2 cellular contexts compared by ENCODE assay signal in the genomic region with DNA sequence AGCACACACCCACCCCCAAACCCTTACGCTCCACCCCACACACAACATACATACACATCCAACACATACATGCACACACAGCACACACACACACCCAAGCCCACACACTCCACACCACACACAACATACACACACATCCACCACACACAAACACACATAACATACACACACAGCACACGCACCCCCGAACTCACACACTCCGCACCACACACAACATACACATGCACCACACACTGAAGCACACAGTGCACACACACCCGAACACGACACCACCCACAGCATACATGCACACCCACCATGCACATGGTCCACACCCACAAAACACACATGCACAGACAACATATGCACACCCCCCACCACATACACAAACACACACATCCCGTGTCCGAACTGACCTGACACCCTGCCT.
TF ChIP-seq lines count a peak whose summit lies in the region.

No MANE protein-coding gene starts in this region.

TF ChIP-seq in HepG2, 621 proteins besides CTCF, POLR2A, EP300 and RAD21 (continues in another document):
- TF ChIP-seq DPF2 (CRISPR knock-in tag; IDR thresholded peaks at IDR 0.05; ENCODE audit: borderline replicate concordance, low read depth), result no peak
- peak; percentile 21 for TF ChIP-seq SRSF1 (optimal IDR thresholded peaks at IDR 0.05; ENCODE audit: low read depth, low read length)
- TF ChIP-seq, protein P1, sequence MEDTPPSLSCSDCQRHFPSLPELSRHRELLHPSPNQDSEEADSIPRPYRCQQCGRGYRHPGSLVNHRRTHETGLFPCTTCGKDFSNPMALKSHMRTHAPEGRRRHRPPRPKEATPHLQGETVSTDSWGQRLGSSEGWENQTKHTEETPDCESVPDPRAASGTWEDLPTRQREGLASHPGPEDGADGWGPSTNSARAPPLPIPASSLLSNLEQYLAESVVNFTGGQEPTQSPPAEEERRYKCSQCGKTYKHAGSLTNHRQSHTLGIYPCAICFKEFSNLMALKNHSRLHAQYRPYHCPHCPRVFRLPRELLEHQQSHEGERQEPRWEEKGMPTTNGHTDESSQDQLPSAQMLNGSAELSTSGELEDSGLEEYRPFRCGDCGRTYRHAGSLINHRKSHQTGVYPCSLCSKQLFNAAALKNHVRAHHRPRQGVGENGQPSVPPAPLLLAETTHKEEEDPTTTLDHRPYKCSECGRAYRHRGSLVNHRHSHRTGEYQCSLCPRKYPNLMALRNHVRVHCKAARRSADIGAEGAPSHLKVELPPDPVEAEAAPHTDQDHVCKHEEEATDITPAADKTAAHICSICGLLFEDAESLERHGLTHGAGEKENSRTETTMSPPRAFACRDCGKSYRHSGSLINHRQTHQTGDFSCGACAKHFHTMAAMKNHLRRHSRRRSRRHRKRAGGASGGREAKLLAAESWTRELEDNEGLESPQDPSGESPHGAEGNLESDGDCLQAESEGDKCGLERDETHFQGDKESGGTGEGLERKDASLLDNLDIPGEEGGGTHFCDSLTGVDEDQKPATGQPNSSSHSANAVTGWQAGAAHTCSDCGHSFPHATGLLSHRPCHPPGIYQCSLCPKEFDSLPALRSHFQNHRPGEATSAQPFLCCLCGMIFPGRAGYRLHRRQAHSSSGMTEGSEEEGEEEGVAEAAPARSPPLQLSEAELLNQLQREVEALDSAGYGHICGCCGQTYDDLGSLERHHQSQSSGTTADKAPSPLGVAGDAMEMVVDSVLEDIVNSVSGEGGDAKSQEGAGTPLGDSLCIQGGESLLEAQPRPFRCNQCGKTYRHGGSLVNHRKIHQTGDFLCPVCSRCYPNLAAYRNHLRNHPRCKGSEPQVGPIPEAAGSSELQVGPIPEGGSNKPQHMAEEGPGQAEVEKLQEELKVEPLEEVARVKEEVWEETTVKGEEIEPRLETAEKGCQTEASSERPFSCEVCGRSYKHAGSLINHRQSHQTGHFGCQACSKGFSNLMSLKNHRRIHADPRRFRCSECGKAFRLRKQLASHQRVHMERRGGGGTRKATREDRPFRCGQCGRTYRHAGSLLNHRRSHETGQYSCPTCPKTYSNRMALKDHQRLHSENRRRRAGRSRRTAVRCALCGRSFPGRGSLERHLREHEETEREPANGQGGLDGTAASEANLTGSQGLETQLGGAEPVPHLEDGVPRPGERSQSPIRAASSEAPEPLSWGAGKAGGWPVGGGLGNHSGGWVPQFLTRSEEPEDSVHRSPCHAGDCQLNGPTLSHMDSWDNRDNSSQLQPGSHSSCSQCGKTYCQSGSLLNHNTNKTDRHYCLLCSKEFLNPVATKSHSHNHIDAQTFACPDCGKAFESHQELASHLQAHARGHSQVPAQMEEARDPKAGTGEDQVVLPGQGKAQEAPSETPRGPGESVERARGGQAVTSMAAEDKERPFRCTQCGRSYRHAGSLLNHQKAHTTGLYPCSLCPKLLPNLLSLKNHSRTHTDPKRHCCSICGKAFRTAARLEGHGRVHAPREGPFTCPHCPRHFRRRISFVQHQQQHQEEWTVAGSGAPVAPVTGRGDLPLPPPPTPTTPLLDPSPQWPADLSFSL (CRISPR knock-in tag; IDR thresholded peaks at IDR 0.05), result peak; percentile 77
- no peak for TF ChIP-seq THAP11 (CRISPR knock-in tag; IDR thresholded peaks at IDR 0.05)
- TF ChIP-seq, protein P2, sequence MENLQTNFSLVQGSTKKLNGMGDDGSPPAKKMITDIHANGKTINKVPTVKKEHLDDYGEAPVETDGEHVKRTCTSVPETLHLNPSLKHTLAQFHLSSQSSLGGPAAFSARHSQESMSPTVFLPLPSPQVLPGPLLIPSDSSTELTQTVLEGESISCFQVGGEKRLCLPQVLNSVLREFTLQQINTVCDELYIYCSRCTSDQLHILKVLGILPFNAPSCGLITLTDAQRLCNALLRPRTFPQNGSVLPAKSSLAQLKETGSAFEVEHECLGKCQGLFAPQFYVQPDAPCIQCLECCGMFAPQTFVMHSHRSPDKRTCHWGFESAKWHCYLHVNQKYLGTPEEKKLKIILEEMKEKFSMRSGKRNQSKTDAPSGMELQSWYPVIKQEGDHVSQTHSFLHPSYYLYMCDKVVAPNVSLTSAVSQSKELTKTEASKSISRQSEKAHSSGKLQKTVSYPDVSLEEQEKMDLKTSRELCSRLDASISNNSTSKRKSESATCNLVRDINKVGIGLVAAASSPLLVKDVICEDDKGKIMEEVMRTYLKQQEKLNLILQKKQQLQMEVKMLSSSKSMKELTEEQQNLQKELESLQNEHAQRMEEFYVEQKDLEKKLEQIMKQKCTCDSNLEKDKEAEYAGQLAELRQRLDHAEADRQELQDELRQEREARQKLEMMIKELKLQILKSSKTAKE (CRISPR knock-in tag; IDR thresholded peaks at IDR 0.05; ENCODE audit: borderline replicate concordance), result 0 out of 2 replicates have a peak, but pooled peaks have one; percentile 25
- 0 out of 2 replicates have a peak, but pooled peaks have one; percentile 10 for TF ChIP-seq POLR2G (IDR thresholded peaks at IDR 0.05; ENCODE audit: low read depth, low read length)
- TF ChIP-seq HDAC6 (IDR thresholded peaks at IDR 0.05; ENCODE audit: low read depth, low read length), result no peak
- TF ChIP-seq, protein P3, sequence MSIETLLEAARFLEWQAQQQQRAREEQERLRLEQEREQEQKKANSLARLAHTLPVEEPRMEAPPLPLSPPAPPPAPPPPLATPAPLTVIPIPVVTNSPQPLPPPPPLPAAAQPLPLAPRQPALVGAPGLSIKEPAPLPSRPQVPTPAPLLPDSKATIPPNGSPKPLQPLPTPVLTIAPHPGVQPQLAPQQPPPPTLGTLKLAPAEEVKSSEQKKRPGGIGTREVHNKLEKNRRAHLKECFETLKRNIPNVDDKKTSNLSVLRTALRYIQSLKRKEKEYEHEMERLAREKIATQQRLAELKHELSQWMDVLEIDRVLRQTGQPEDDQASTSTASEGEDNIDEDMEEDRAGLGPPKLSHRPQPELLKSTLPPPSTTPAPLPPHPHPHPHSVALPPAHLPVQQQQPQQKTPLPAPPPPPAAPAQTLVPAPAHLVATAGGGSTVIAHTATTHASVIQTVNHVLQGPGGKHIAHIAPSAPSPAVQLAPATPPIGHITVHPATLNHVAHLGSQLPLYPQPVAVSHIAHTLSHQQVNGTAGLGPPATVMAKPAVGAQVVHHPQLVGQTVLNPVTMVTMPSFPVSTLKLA (IDR thresholded peaks at IDR 0.05), result peak; percentile 60
- TF ChIP-seq DNMT1 (CRISPR knock-in tag; IDR thresholded peaks at IDR 0.05), result peak; percentile 68; the same call in 1 of the 2 replicates
- TF ChIP-seq MTA1 (CRISPR knock-in tag; IDR thresholded peaks at IDR 0.05; ENCODE audit: borderline replicate concordance), result 0 out of 2 replicates have a peak, but pooled peaks have one; percentile 41
- TF ChIP-seq MEIS1 (CRISPR knock-in tag; IDR thresholded peaks at IDR 0.05; ENCODE audit: borderline replicate concordance), result 0 out of 2 replicates have a peak, but pooled peaks have one; percentile 39
- peak; percentile 57; the same call in 1 of the 2 replicates for TF ChIP-seq HNRNPL (IDR thresholded peaks at IDR 0.05; ENCODE audit: low read depth, low read length)
- TF ChIP-seq HNRNPLL (IDR thresholded peaks at IDR 0.05; ENCODE audit: low read depth, low read length, poor library complexity, severe bottlenecking), result peak; percentile 40
- peak; percentile 89 for TF ChIP-seq TARDBP (CRISPR knock-in tag; IDR thresholded peaks at IDR 0.05)
- 0 out of 2 replicates have a peak, but pooled peaks have one; percentile 48 for TF ChIP-seq POLR2AphosphoS5 (IDR thresholded peaks at IDR 0.05; ENCODE audit: low read depth, low read length)
- TF ChIP-seq, protein P4, sequence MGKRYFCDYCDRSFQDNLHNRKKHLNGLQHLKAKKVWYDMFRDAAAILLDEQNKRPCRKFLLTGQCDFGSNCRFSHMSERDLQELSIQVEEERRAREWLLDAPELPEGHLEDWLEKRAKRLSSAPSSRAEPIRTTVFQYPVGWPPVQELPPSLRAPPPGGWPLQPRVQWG (CRISPR knock-in tag; IDR thresholded peaks at IDR 0.05; ENCODE audit: borderline replicate concordance, low read depth), result no peak

TF ChIP-seq in HEK293T, 16 proteins besides CTCF, POLR2A, EP300 and RAD21:
- no peak for TF ChIP-seq CTBP1 (IDR thresholded peaks at IDR 0.05; ENCODE audit: borderline replicate concordance)
- TF ChIP-seq ELF4 (IDR thresholded peaks at IDR 0.05), result 0 out of 2 replicates have a peak, but pooled peaks have one; percentile 29
- peak; percentile 100 for TF ChIP-seq TARDBP (IDR thresholded peaks at IDR 0.05)
- TF ChIP-seq FOXA1 (IDR thresholded peaks at IDR 0.05), result no peak
